ENCODE assay signal across 8 cellular contexts in genomic region chr3:124217542-124217941, GRCh38.
DNase-seq lines count a peak whose midpoint lies in the region; ATAC-seq and TF ChIP-seq lines count a peak whose summit lies in the region.

No MANE protein-coding gene starts in this region.

- TF ChIP-seq POLR2A in heart left ventricle (IDR thresholded peaks at IDR 0.05) (no peak), gastroesophageal sphincter (IDR thresholded peaks at IDR 0.05) (no peak), prostate gland (IDR thresholded peaks at IDR 0.05) (no peak)

- ATAC-seq in heart left ventricle (peak; percentile 35 to 76 (median 64)), SK-N-SH treated with all-trans-retinoic acid at 6 μM for 48 hours (peak; percentile 76), gastroesophageal sphincter (no peak)

- no peak for TF ChIP-seq CTCF in heart left ventricle (IDR thresholded peaks at IDR 0.05)
- no peak for TF ChIP-seq CTCF in gastroesophageal sphincter (IDR thresholded peaks at IDR 0.05)
- TF ChIP-seq CTCF in prostate gland (IDR thresholded peaks at IDR 0.05): no peak

- intact Hi-C loops in heart left ventricle (cut with DNase I): no loop called here
- intact Hi-C loops in cardiac septum (cut with DNase I): no loop called here
- intact Hi-C loops in prostate gland (cut with DNase I): no loop called here

- H3K36me3 ChIP-seq in heart left ventricle: no peaks in the 10 kb centered on the region
- no peaks in the 10 kb centered on the region for H3K36me3 ChIP-seq in gastroesophageal sphincter
- H3K36me3 ChIP-seq in prostate gland: no peaks in the 10 kb centered on the region

- no peaks in the 10 kb centered on the region for H3K4me1 ChIP-seq in heart left ventricle
- no peaks in the 10 kb centered on the region for H3K4me1 ChIP-seq in gastroesophageal sphincter
- H3K4me1 ChIP-seq in prostate gland (replicated peaks): no peaks in the 10 kb centered on the region

- TF ChIP-seq EP300 in gastroesophageal sphincter (IDR thresholded peaks at IDR 0.05): no peak

- H3K27me3 ChIP-seq in heart left ventricle (no peaks in the 10 kb centered on the region), gastroesophageal sphincter (no peaks in the 10 kb centered on the region), prostate gland (replicated peaks; ENCODE audit: insufficient read depth) (no peaks in the 10 kb centered on the region)

- H3K27ac ChIP-seq in heart left ventricle (no peak overlapping the region), gastroesophageal sphincter (no peak overlapping the region), prostate gland (no peak overlapping the region)

- DNase-seq in heart left ventricle (peak in 4 of 5 donors; percentile 33 to 50 (median 43)), cardiac septum (ENCODE audit: low spot score) (no peak), foreskin melanocyte (peak; percentile 39), smooth muscle cell of the brain vasculature (ENCODE audit: low read depth, low spot score) (peak; percentile 44), prostate gland (ENCODE audit: low spot score) (no peak), NCI-H187 treated with DMSO at 0.1 percent for 48 hours (lab: John Stamatoyannopoulos, UW) (no peak)

- H3K9me3 ChIP-seq in heart left ventricle (no peaks in the 10 kb centered on the region), gastroesophageal sphincter (no peaks in the 10 kb centered on the region), prostate gland (no peaks in the 10 kb centered on the region)

- WGBS in heart left ventricle, 4 donors: 13 to 29% (median 18%) methylated on average over 3 of the region's 3 CpGs
- WGBS in gastroesophageal sphincter (ENCODE audit: low coverage in 1 of 2), 2 donors: 0 to 10% methylated on average over 3 of the region's 3 CpGs
- WGBS in prostate gland: 14% methylated on average over 3 of the region's 3 CpGs

- H3K4me3 ChIP-seq in heart left ventricle (no peak overlapping the region), gastroesophageal sphincter (no peak overlapping the region), prostate gland (no peak overlapping the region)

TF ChIP-seq in SK-N-SH treated with all-trans-retinoic acid at 6 μM for 48 hours, 23 proteins besides CTCF, POLR2A, EP300 and RAD21:
- TF ChIP-seq SNAI2 (CRISPR knock-in tag; IDR thresholded peaks at IDR 0.05) (peak; percentile 42; the same call in 1 of the 2 replicates), ZNF70 (CRISPR knock-in tag; IDR thresholded peaks at IDR 0.05) (no peak), OSR1 (CRISPR knock-in tag; IDR thresholded peaks at IDR 0.05) (peak; percentile 24; the same call in 1 of the 2 replicates)

Comparison
In these comparisons a context has a peak if more than half of its experiments do, and no peak if none do; other contexts are left out.
1. DNase-seq: peak in heart left ventricle (4 of 5), foreskin melanocyte (single experiment) and smooth muscle cell of the brain vasculature (single experiment); none in cardiac septum (single experiment), prostate gland (single experiment) and NCI-H187 treated with DMSO at 0.1 percent for 48 hours (single experiment).